Comparison of ENCODE assay signal across 15 cellular contexts in the genomic region with DNA sequence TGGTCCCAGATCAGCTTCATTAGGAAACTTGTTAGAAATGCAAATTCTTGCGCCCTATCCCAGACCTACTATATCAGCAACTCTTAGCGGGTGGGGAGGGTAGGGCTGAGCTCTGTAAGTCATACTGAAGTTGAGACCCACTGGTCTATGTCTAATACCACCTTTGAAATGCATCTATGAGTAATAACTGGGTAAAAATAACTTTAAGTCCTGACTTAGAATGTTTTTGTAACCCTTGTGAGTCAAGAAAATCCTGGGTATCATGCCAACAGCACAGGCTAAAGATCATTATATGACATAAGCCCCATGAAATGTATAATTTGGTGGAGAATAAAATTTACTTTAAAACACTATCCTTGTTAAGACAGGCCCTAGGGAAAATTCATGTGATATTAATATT. TPM values are rescaled to one million over a fixed set of nuclear protein-coding genes. Genes with fewer than 3 reads are reported as not detected.
DNase-seq lines count a peak whose midpoint lies in the region; ATAC-seq and TF ChIP-seq lines count a peak whose summit lies in the region.
"Had no signal": no experiment of that assay in that cellular context is flagged by ENCODE, and none has a peak within 500 bp of the region (broad histone marks: within the 10 kb centered on the region; RNA-seq: fewer than 3 reads in every experiment).

No MANE protein-coding gene starts in this region.

- no peak overlapping the region for H3K4me3 Mint-ChIP-seq in WTC11
- H3K4me3 Mint-ChIP-seq: dendritic cell treated with granulocyte-macrophage colony-stimulating factor and Interleukin-4, amounts not matched to agents 40 ng/mL and 50 ng/mL, for 4 days had no signal

- CTCF ChIA-PET in WTC11 (lab: Charles Lee), result no interaction called here

- ATAC-seq in WTC11, result no peak
- ATAC-seq in HG02981 (IDR thresholded peaks at IDR 0.05; ENCODE audit: unreplicated experiment), result no peak

- H3K9me3 Mint-ChIP-seq in WTC11, result no peaks in the 10 kb centered on the region
- H3K9me3 Mint-ChIP-seq: dendritic cell treated with granulocyte-macrophage colony-stimulating factor and Interleukin-4, amounts not matched to agents 40 ng/mL and 50 ng/mL, for 4 days had no signal

- no peaks in the 10 kb centered on the region for H3K4me1 Mint-ChIP-seq in WTC11

- peaks cover 46% of the 10 kb centered on the region for H3K36me3 Mint-ChIP-seq in WTC11

- POLR2A ChIA-PET in WTC11 (lab: Charles Lee), result no interaction called here

- TF ChIP-seq CTCF in cardiac fibroblast (IDR thresholded peaks at IDR 0.05; ENCODE audit: low read depth, low read length) (no peak), WTC11 (IDR thresholded peaks at IDR 0.05) (no peak)

- no peak overlapping the region for H3K4me3 ChIP-seq in cardiac fibroblast (replicated peaks in 1 of 2; ENCODE audit: low read depth in 2 of 2, low read length in 2 of 2)

- peak; percentile 75 for DNase-seq in AG08395 (ENCODE audit: low spot score)
- DNase-seq in M059J (ENCODE audit: low read depth), result peak; percentile 83
- peak; percentile 86 to 94 for DNase-seq in cardiac fibroblast (ENCODE audit: low read depth in 2 of 2)
- peak; percentile 2 to 62 for DNase-seq in lung microvascular endothelial cell (ENCODE audit: low read depth in 2 of 2)
- no peak for DNase-seq in WTC11 (ENCODE audit: low spot score)
- no peak for DNase-seq in NCI-H774 (lab: John Stamatoyannopoulos, UW)
- no peak for DNase-seq in MV-4-11 (lab: John Stamatoyannopoulos, UW)
- DNase-seq: activated CD4-positive, alpha-beta T cell treated with anti-CD3 and anti-CD28 coated beads, Interleukin-2, amount 50 U/mL, for 48 hours; activated gamma-delta T cell; C1 segment of cervical spinal cord; NCI-H1930; retina; T-helper 1 cell had no signal

- H3K27ac Mint-ChIP-seq in WTC11, result no peak overlapping the region
- H3K27ac Mint-ChIP-seq: dendritic cell treated with granulocyte-macrophage colony-stimulating factor and Interleukin-4, amounts not matched to agents 40 ng/mL and 50 ng/mL, for 4 days had no signal

- no peaks in the 10 kb centered on the region for H3K27me3 Mint-ChIP-seq in WTC11 (ENCODE audit: low read depth)
- H3K27me3 Mint-ChIP-seq: dendritic cell treated with granulocyte-macrophage colony-stimulating factor and Interleukin-4, amounts not matched to agents 40 ng/mL and 50 ng/mL, for 4 days had no signal

TF ChIP-seq in WTC11, 78 proteins besides CTCF, POLR2A, EP300 and RAD21:
- no peak for TF ChIP-seq ZNF423 (CRISPR knock-in tag; IDR thresholded peaks at IDR 0.05)
- TF ChIP-seq, protein P1, sequence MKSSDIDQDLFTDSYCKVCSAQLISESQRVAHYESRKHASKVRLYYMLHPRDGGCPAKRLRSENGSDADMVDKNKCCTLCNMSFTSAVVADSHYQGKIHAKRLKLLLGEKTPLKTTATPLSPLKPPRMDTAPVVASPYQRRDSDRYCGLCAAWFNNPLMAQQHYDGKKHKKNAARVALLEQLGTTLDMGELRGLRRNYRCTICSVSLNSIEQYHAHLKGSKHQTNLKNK (CRISPR knock-in tag; IDR thresholded peaks at IDR 0.05), result no peak
- TF ChIP-seq SMAD3 (CRISPR knock-in tag; IDR thresholded peaks at IDR 0.05; ENCODE audit: borderline replicate concordance), result no peak
- TF ChIP-seq JUN (CRISPR knock-in tag; IDR thresholded peaks at IDR 0.05), result no peak
- TF ChIP-seq FOXP1 (CRISPR knock-in tag; IDR thresholded peaks at IDR 0.05; ENCODE audit: borderline replicate concordance), result no peak
- TF ChIP-seq ZNF671 (CRISPR knock-in tag; IDR thresholded peaks at IDR 0.05), result no peak
- no peak for TF ChIP-seq NFE2L1 (CRISPR knock-in tag; IDR thresholded peaks at IDR 0.05)
- no peak for TF ChIP-seq MYBL2 (CRISPR knock-in tag; IDR thresholded peaks at IDR 0.05)
- TF ChIP-seq GTF2I (CRISPR knock-in tag; conservative IDR thresholded peaks at IDR 0.05), result no peak
- TF ChIP-seq, protein P2, sequence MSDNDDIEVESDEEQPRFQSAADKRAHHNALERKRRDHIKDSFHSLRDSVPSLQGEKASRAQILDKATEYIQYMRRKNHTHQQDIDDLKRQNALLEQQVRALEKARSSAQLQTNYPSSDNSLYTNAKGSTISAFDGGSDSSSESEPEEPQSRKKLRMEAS (CRISPR knock-in tag; IDR thresholded peaks at IDR 0.05), result no peak
- TF ChIP-seq FOXJ3 (CRISPR knock-in tag; IDR thresholded peaks at IDR 0.05; ENCODE audit: borderline replicate concordance), result no peak
- TF ChIP-seq TEAD1 (CRISPR knock-in tag; IDR thresholded peaks at IDR 0.05), result no peak
- TF ChIP-seq ZBTB21 (CRISPR knock-in tag; IDR thresholded peaks at IDR 0.05; ENCODE audit: borderline replicate concordance), result no peak

RNA-seq across cellular contexts. Expression of gene PRKD3, which starts 41.4 kb away (rescaled TPM):
- 46.0 and 46.4 TPM in 2 replicates for total RNA-seq in M059J (2014; rRNA removed; shearing (Covaris generic))
- total RNA-seq in lung microvascular endothelial cell, result 48.4 and 51.0 TPM in 2 replicates
- total RNA-seq in WTC11 (2021), result 65.9 to 82.1 TPM (median 68.5 TPM) in 3 replicates

RNA-seq across cellular contexts. Expression of gene NDUFAF7, which starts 51.7 kb away (rescaled TPM):
- total RNA-seq in M059J (2014; rRNA removed; shearing (Covaris generic)), result 15.3 and 16.7 TPM in 2 replicates
- 5.8 and 6.3 TPM in 2 replicates for total RNA-seq in lung microvascular endothelial cell
- 42.9 to 57.8 TPM (median 44.9 TPM) in 3 replicates for total RNA-seq in WTC11 (2021)

RNA-seq across cellular contexts. Expression of gene CEBPZ, which starts 51.8 kb away (rescaled TPM):
- 27.6 and 38.4 TPM in 2 replicates for total RNA-seq in M059J (2014; rRNA removed; shearing (Covaris generic))
- 22.0 and 38.7 TPM in 2 replicates for total RNA-seq in lung microvascular endothelial cell
- total RNA-seq in WTC11 (2021), result 127 to 146 TPM (median 132 TPM) in 3 replicates

Comparison
In these comparisons a context has a peak if more than half of its experiments do, and no peak if none do; other contexts are left out.
1. DNase-seq: peak in AG08395 (single experiment), M059J (single experiment), cardiac fibroblast (2 of 2) and lung microvascular endothelial cell (2 of 2); none in WTC11 (single experiment), NCI-H774 (single experiment) and MV-4-11 (single experiment).